ENCODE assay signal across 8 cellular contexts in the genomic region with DNA sequence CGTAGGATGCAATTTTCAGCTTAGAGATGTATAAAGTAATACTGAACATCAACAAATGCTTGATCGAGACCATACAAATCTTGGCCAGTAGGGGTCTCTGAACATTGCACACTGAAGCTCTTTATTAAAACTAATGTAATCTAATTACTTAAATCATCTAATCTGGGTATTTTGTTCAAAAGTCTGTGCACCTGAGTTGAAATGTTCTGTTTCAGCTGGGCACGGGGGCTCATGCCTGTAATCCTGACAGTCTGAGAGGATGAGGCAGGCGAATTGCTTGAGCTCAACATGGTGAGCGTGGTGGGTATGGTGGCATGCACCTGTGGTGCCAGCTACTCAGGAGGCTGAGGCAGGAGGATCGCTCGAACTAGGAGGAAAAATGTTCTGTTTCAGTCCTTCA. TPM values are rescaled to one million over a fixed set of nuclear protein-coding genes. Genes with fewer than 3 reads are reported as not detected.
DNase-seq lines count a peak whose midpoint lies in the region; ATAC-seq, FAIRE-seq and TF ChIP-seq lines count a peak whose summit lies in the region.

No MANE protein-coding gene starts in this region.

- no peaks in the 10 kb centered on the region for H4K20me1 ChIP-seq in OCI-LY7 (ENCODE audit: insufficient read depth, low read length)
- no peaks in the 10 kb centered on the region for H4K20me1 ChIP-seq in GM12878 (ENCODE audit: control insufficient read depth, insufficient read depth)

- H3K79me2 ChIP-seq in OCI-LY7 (ENCODE audit: insufficient read depth, low read depth, low read length) (no peaks in the 10 kb centered on the region), GM12878 (ENCODE audit: control insufficient read depth, insufficient read depth, low read length) (no peaks in the 10 kb centered on the region)

- no peak for TF ChIP-seq EP300 in GM12878 (IDR thresholded peaks at IDR 0.05; ENCODE audit: borderline replicate concordance in 1 of 2, control insufficient read depth in 1 of 2, low read depth in 2 of 2, low read length in 2 of 2)
- TF ChIP-seq EP300 in tibial nerve (IDR thresholded peaks at IDR 0.05) = no peak

- H3K27ac ChIP-seq in OCI-LY7 (ENCODE audit: low read depth, low read length, poor library complexity, severe bottlenecking) (no peak overlapping the region), GM12878 (ENCODE audit: control insufficient read depth, insufficient read depth) (no peak overlapping the region), tibial nerve (no peak overlapping the region)

- H3K4me3 ChIP-seq in OCI-LY7 (ENCODE audit: low read depth, low read length, poor library complexity, severe bottlenecking) (no peak overlapping the region), GM12878 (no peak overlapping the region), tibial nerve (no peak overlapping the region)

- POLR2A ChIA-PET in GM10248 (lab: Yijun Ruan, JAX) (no interaction called here), OCI-LY7 (lab: Charles Lee) (interaction anchor here (0.7 to 1.6 kb wide), 4 partner anchors 11 to 151 kb away, joined by 3 to 4 read pairs (median 4); no protein-coding TSS in a partner anchor), GM12878 (lab: Charles Lee) (no interaction called here)

- H2AFZ ChIP-seq in OCI-LY7 (ENCODE audit: low read length) = no peak overlapping the region
- no peak overlapping the region for H2AFZ ChIP-seq in GM12878 (ENCODE audit: control insufficient read depth, low read depth, low read length)

- peak; percentile 55 for FAIRE-seq in A204.1 (lab: Jason Lieb, UNC)
- FAIRE-seq in GM12878 (lab: Jason Lieb, UNC) = no peak

- H3K36me3 ChIP-seq in OCI-LY7 (ENCODE audit: insufficient read depth, low read length) (no peaks in the 10 kb centered on the region), GM12878 (ENCODE audit: control insufficient read depth in 2 of 2, insufficient read depth in 2 of 2, low read length in 1 of 2) (no peaks in the 10 kb centered on the region), tibial nerve (no peaks in the 10 kb centered on the region)

- SMC1A ChIA-PET in GM12878 (lab: Charles Lee; ENCODE audit: uncharacterized antibody, unreplicated experiment) = interaction anchor here (0.8 to 2.3 kb wide), 6 partner anchors 10 to 215 kb away, joined by 3 to 13 read pairs (median 4); partner anchors contain the start of gene GPX8

- H3K27me3 ChIP-seq in GM12878 (replicated peaks in 1 of 2; ENCODE audit: control insufficient read depth in 2 of 2, insufficient read depth in 2 of 2, low read length in 1 of 2) (no peaks in the 10 kb centered on the region; a peak in 1 of 4 replicates), tibial nerve (no peaks in the 10 kb centered on the region)

- H3K9me2 ChIP-seq in OCI-LY7 (ENCODE audit: insufficient read depth, low read length) = no peaks in the 10 kb centered on the region

- H3K9ac ChIP-seq in GM12878 (ENCODE audit: control insufficient read depth, insufficient read depth, low read length) = no peak overlapping the region

- intact Hi-C loops in OCI-LY7 (cut with micrococcal nuclease; ENCODE audit: unreplicated experiment) (no loop called here), GM12878 (cut with micrococcal nuclease; ENCODE audit: unreplicated experiment) (loop anchor here (1.0 kb wide), 1 partner anchor 202 kb away; no protein-coding TSS in a partner anchor)

- WGBS in GM12878 (ENCODE audit: insufficient coverage, insufficient replicate concordance, low lambda C conversion rate, missing lambda C conversion rate) = 27% methylated on average over 7 of the region's 7 CpGs
- 68 to 70% methylated on average over 7 of the region's 7 CpGs for WGBS in tibial nerve, 2 donors

- no peaks in the 10 kb centered on the region for H3K9me3 ChIP-seq in OCI-LY7 (ENCODE audit: low read length)
- no peaks in the 10 kb centered on the region for H3K9me3 ChIP-seq in GM12878 (replicated peaks; ENCODE audit: control insufficient read depth, insufficient read depth, low read length)
- no peaks in the 10 kb centered on the region for H3K9me3 ChIP-seq in tibial nerve

- H3K4me1 ChIP-seq in OCI-LY7 (ENCODE audit: insufficient read depth, low read length, poor library complexity, severe bottlenecking) = no peaks in the 10 kb centered on the region
- no peaks in the 10 kb centered on the region for H3K4me1 ChIP-seq in GM12878 (ENCODE audit: control insufficient read depth, insufficient read depth, low read length)
- no peaks in the 10 kb centered on the region for H3K4me1 ChIP-seq in tibial nerve

- peak; percentile 61; the same call in 2 of the 3 replicates for ATAC-seq in GM12878
- peak; percentile 80 for ATAC-seq in left lobe of liver
- ATAC-seq in HG03095 (IDR thresholded peaks at IDR 0.05; ENCODE audit: unreplicated experiment) = no peak

- TF ChIP-seq CTCF in GM10248 (IDR thresholded peaks at IDR 0.05; ENCODE audit: control extremely low read depth, extremely low read depth, low read depth, missing control alignments) (peak; percentile 27), OCI-LY7 (conservative IDR thresholded peaks at IDR 0.05; ENCODE audit: low read length) (peak; percentile 82), GM12878 (IDR thresholded peaks at IDR 0.05 in 2 of 3, conservative IDR thresholded peaks at IDR 0.05 in 1 of 3; ENCODE audit: control insufficient read depth in 2 of 3, extremely low read depth in 1 of 3, insufficient read depth in 1 of 3, low read depth in 3 of 3, low read length in 3 of 3) (peak; percentile 49 to 59 (median 49)), tibial nerve (IDR thresholded peaks at IDR 0.05) (peak; percentile 33 to 62 (median 45))

- DNase-seq in GM10248 (ENCODE audit: extremely low spot score) = peak; percentile 26
- DNase-seq in OCI-LY7 (ENCODE audit: low spot score) = peak; percentile 28
- no peak for DNase-seq in GM12878 (ENCODE audit: low read depth, low spot score)
- DNase-seq in left lobe of liver (ENCODE audit: low spot score) = no peak
- DNase-seq in tibial nerve (ENCODE audit: low spot score in 2 of 2) = peak in 1 of 2 donors; percentile 65
- no peak for DNase-seq in NCI-H1930 (lab: John Stamatoyannopoulos, UW)

- TF ChIP-seq POLR2A in GM12878 (IDR thresholded peaks at IDR 0.05; ENCODE audit: low read depth, low read length) = no peak
- no peak for TF ChIP-seq POLR2A in tibial nerve (IDR thresholded peaks at IDR 0.05)

- in situ Hi-C loops in GM12878 (cut with MboI) = no loop called here

- H3K4me2 ChIP-seq in OCI-LY7 (ENCODE audit: low read length) (no peak overlapping the region), GM12878 (ENCODE audit: control insufficient read depth, insufficient read depth) (no peak overlapping the region)

- CTCF ChIA-PET in GM10248 (lab: Yijun Ruan, JAX) (interaction anchor here (0.9 to 3.1 kb wide), 22 partner anchors 10 to 215 kb away, joined by 3 to 20 read pairs (median 4); partner anchors contain the start of gene GPX8), OCI-LY7 (lab: Charles Lee; ENCODE audit: unreplicated experiment) (interaction anchor here (1.5 kb wide), 1 partner anchor 21 kb away, joined by 3 read pairs; no protein-coding TSS in a partner anchor), GM12878 (lab: Yijun Ruan, JAX) (interaction anchor here (0.7 to 3.5 kb wide), 25 partner anchors 11 to 233 kb away, joined by 3 to 38 read pairs (median 5); partner anchors contain the start of gene GPX8)

- TF ChIP-seq RAD21 in GM12878 (IDR thresholded peaks at IDR 0.05; ENCODE audit: insufficient read depth, low read depth, low read length) = no peak

- RAD21 ChIA-PET in GM12878 (lab: Charles Lee; ENCODE audit: unreplicated experiment) = interaction anchor here (1.0 to 1.4 kb wide), 3 partner anchors 15 to 228 kb away, joined by 3 to 7 read pairs (median 4); no protein-coding TSS in a partner anchor

- BruUV-seq in OCI-LY7 (replicated peaks; lab: Mats Ljungman, UMichigan) = no TSS peak
- BruUV-seq in GM12878 (replicated peaks; lab: Mats Ljungman, UMichigan) = no TSS peak

RNA-seq across cellular contexts. Expression of gene ESM1, which starts 41.0 kb away (rescaled TPM):
- not detected in 2 replicates for total RNA-seq in OCI-LY7 (2014; rRNA removed; shearing (Covaris generic))
- total RNA-seq in OCI-LY7 (2022) = not detected in 2 replicates
- not detected in 2 replicates for total RNA-seq in GM12878 (2013; cell fraction: nucleolus; rRNA removed)
- total RNA-seq in GM12878 (2014; rRNA removed) = not detected in 2 replicates
- not detected in 2 replicates for total RNA-seq in GM12878 (2014; rRNA removed; fragmentation: Illumina TruSeq; extraction: Trizol)
- not detected in 2 replicates for total RNA-seq in GM12878 (2021)
- polyA plus RNA-seq in GM12878 (2011; ENCODE audit: low read depth) = not detected
- not detected in 2 replicates for polyA plus RNA-seq in GM12878 (2011; rRNA removed)
- not detected in 2 replicates for polyA plus RNA-seq in GM12878 (2011; cell fraction: cytosol; rRNA removed)
- polyA plus RNA-seq in GM12878 (2011; cell fraction: nucleus; rRNA removed) = not detected in 2 replicates
- polyA plus RNA-seq in GM12878 (2012) = not detected in 2 replicates
- not detected in 2 replicates for polyA plus RNA-seq in GM12878 (2014; fragmentation: Illumina TruSeq; extraction: Trizol)
- polyA plus RNA-seq in GM12878 (2014; fragmentation: Nextera tagmentation; extraction: Ambion mirVana) = not detected
- not detected in 2 replicates for polyA plus RNA-seq in GM12878 (2014; rRNA removed)
- polyA plus RNA-seq in GM12878 (2016; fragmentation: Nextera tagmentation; extraction: Ambion mirVana) = not detected
- not detected in 2 replicates for polyA minus RNA-seq in GM12878 (2011; rRNA and poly(A)+ RNA removed)
- not detected in 2 replicates for polyA minus RNA-seq in GM12878 (2011; cell fraction: cytosol; rRNA and poly(A)+ RNA removed)
- polyA minus RNA-seq in GM12878 (2011; cell fraction: nucleus; rRNA and poly(A)+ RNA removed) = not detected in 2 replicates
- not detected for total RNA-seq in left lobe of liver
- total RNA-seq in tibial nerve = under 1 TPM in 1 of 4 donors, not detected in 3; 0.39 TPM

Comparison
In these comparisons a context has a peak if more than half of its experiments do, and no peak if none do; other contexts are left out.
1. DNase-seq: peak in GM10248 (single experiment) and OCI-LY7 (single experiment); none in GM12878 (single experiment), left lobe of liver (single experiment) and NCI-H1930 (0 of 2).
2. CTCF ChIP-seq: peak in every context shown above with its lines; median percentile 82 in OCI-LY7; 49 in GM12878; 45 in tibial nerve; 27 in GM10248.